Comparison of ENCODE assay signal across 1 cellular context in genomic region chr20:45971675-45972499, GRCh38.
TF ChIP-seq lines count a peak whose summit lies in the region.

Gene ZNF335, minus strand, starts transcription at chr20:45972203. Its CDS starts 793 bp downstream, at chr20:45971410.

TF ChIP-seq in HepG2, 621 proteins besides CTCF, POLR2A, EP300 and RAD21 (continued from another document and continues in another):
- peak; percentile 55 for TF ChIP-seq PRPF4 (IDR thresholded peaks at IDR 0.05; ENCODE audit: low read depth, low read length, poor library complexity, severe bottlenecking)
- no peak for TF ChIP-seq ZBTB4 (CRISPR knock-in tag; IDR thresholded peaks at IDR 0.05; ENCODE audit: borderline replicate concordance)
- peak; percentile 99 for TF ChIP-seq ZNF335 (CRISPR knock-in tag; IDR thresholded peaks at IDR 0.05)
- peak; percentile 68 for TF ChIP-seq ELF3 (CRISPR knock-in tag; IDR thresholded peaks at IDR 0.05)
- TF ChIP-seq PRDM10 (CRISPR knock-in tag; IDR thresholded peaks at IDR 0.05; ENCODE audit: low read depth), result peak; percentile 100
- peak; percentile 96 for TF ChIP-seq YY1 (IDR thresholded peaks at IDR 0.05; ENCODE audit: insufficient read depth, insufficient replicate concordance, low read depth, low read length)
- TF ChIP-seq PHF8 (CRISPR knock-in tag; IDR thresholded peaks at IDR 0.05), result peak; percentile 93
- TF ChIP-seq ZNF17 (CRISPR knock-in tag; IDR thresholded peaks at IDR 0.05), result peak; percentile 21; the same call in 1 of the 2 replicates
- TF ChIP-seq ZFP37 (CRISPR knock-in tag; IDR thresholded peaks at IDR 0.05; ENCODE audit: borderline replicate concordance), result peak; percentile 80; the same call in 1 of the 2 replicates
- peak; percentile 65 for TF ChIP-seq GATA4 (IDR thresholded peaks at IDR 0.05; ENCODE audit: borderline replicate concordance, low read depth)
- TF ChIP-seq, protein P1, sequence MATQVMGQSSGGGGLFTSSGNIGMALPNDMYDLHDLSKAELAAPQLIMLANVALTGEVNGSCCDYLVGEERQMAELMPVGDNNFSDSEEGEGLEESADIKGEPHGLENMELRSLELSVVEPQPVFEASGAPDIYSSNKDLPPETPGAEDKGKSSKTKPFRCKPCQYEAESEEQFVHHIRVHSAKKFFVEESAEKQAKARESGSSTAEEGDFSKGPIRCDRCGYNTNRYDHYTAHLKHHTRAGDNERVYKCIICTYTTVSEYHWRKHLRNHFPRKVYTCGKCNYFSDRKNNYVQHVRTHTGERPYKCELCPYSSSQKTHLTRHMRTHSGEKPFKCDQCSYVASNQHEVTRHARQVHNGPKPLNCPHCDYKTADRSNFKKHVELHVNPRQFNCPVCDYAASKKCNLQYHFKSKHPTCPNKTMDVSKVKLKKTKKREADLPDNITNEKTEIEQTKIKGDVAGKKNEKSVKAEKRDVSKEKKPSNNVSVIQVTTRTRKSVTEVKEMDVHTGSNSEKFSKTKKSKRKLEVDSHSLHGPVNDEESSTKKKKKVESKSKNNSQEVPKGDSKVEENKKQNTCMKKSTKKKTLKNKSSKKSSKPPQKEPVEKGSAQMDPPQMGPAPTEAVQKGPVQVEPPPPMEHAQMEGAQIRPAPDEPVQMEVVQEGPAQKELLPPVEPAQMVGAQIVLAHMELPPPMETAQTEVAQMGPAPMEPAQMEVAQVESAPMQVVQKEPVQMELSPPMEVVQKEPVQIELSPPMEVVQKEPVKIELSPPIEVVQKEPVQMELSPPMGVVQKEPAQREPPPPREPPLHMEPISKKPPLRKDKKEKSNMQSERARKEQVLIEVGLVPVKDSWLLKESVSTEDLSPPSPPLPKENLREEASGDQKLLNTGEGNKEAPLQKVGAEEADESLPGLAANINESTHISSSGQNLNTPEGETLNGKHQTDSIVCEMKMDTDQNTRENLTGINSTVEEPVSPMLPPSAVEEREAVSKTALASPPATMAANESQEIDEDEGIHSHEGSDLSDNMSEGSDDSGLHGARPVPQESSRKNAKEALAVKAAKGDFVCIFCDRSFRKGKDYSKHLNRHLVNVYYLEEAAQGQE (IDR thresholded peaks at IDR 0.05; ENCODE audit: borderline replicate concordance in 1 of 2, low read depth in 1 of 2, low read length in 2 of 2), result peak in 1 of 2 experiments; percentile 27; a peak in 1 of 4 replicates
- TF ChIP-seq ZFP36 (IDR thresholded peaks at IDR 0.05; ENCODE audit: borderline replicate concordance, low read depth, low read length, partially characterized antibody), result no peak
- TF ChIP-seq, protein P2, sequence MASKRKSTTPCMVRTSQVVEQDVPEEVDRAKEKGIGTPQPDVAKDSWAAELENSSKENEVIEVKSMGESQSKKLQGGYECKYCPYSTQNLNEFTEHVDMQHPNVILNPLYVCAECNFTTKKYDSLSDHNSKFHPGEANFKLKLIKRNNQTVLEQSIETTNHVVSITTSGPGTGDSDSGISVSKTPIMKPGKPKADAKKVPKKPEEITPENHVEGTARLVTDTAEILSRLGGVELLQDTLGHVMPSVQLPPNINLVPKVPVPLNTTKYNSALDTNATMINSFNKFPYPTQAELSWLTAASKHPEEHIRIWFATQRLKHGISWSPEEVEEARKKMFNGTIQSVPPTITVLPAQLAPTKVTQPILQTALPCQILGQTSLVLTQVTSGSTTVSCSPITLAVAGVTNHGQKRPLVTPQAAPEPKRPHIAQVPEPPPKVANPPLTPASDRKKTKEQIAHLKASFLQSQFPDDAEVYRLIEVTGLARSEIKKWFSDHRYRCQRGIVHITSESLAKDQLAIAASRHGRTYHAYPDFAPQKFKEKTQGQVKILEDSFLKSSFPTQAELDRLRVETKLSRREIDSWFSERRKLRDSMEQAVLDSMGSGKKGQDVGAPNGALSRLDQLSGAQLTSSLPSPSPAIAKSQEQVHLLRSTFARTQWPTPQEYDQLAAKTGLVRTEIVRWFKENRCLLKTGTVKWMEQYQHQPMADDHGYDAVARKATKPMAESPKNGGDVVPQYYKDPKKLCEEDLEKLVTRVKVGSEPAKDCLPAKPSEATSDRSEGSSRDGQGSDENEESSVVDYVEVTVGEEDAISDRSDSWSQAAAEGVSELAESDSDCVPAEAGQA (IDR thresholded peaks at IDR 0.05; ENCODE audit: low read depth), result peak; percentile 94
- TF ChIP-seq, protein P2 (CRISPR knock-in tag; IDR thresholded peaks at IDR 0.05; ENCODE audit: borderline replicate concordance), result peak; percentile 66
- TF ChIP-seq, protein P3, sequence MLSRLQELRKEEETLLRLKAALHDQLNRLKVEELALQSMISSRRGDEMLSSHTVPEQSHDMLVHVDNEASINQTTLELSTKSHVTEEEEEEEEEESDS (CRISPR knock-in tag; IDR thresholded peaks at IDR 0.05; ENCODE audit: borderline replicate concordance), result peak; percentile 89; the same call in 1 of the 2 replicates
- no peak; the same call in 1 of the 2 replicates for TF ChIP-seq ATM (IDR thresholded peaks at IDR 0.05; ENCODE audit: borderline replicate concordance)
- peak; percentile 83 for TF ChIP-seq MXI1 (IDR thresholded peaks at IDR 0.05; ENCODE audit: borderline replicate concordance, low read depth, low read length)
- 0 out of 2 replicates have a peak, but pooled peaks have one; percentile 6 for TF ChIP-seq NFE2L1 (CRISPR knock-in tag; IDR thresholded peaks at IDR 0.05; ENCODE audit: borderline replicate concordance)
- TF ChIP-seq, protein P4, sequence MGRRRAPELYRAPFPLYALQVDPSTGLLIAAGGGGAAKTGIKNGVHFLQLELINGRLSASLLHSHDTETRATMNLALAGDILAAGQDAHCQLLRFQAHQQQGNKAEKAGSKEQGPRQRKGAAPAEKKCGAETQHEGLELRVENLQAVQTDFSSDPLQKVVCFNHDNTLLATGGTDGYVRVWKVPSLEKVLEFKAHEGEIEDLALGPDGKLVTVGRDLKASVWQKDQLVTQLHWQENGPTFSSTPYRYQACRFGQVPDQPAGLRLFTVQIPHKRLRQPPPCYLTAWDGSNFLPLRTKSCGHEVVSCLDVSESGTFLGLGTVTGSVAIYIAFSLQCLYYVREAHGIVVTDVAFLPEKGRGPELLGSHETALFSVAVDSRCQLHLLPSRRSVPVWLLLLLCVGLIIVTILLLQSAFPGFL (CRISPR knock-in tag; IDR thresholded peaks at IDR 0.05), result peak; percentile 75
- peak; percentile 74; the same call in 1 of the 2 replicates for TF ChIP-seq ZHX1 (CRISPR knock-in tag; IDR thresholded peaks at IDR 0.05; ENCODE audit: low read depth)
- peak; percentile 34; the same call in 1 of the 2 replicates for TF ChIP-seq SNAI1 (CRISPR knock-in tag; IDR thresholded peaks at IDR 0.05; ENCODE audit: borderline replicate concordance)
- peak; percentile 94 for TF ChIP-seq MAF1 (CRISPR knock-in tag; IDR thresholded peaks at IDR 0.05; ENCODE audit: borderline replicate concordance)
- peak; percentile 72; the same call in 1 of the 2 replicates for TF ChIP-seq MIER3 (CRISPR knock-in tag; IDR thresholded peaks at IDR 0.05; ENCODE audit: borderline replicate concordance)
- TF ChIP-seq ZNF451 (CRISPR knock-in tag; IDR thresholded peaks at IDR 0.05), result peak; percentile 52; the same call in 1 of the 2 replicates
- 0 out of 2 replicates have a peak, but pooled peaks have one; percentile 11 for TF ChIP-seq ZNF10 (CRISPR knock-in tag; IDR thresholded peaks at IDR 0.05; ENCODE audit: borderline replicate concordance, low read depth)
- 0 out of 2 replicates have a peak, but pooled peaks have one; percentile 1 for TF ChIP-seq KAT2B (IDR thresholded peaks at IDR 0.05; ENCODE audit: borderline replicate concordance, low read depth, low read length)
- peak; percentile 75 for TF ChIP-seq ZNF746 (CRISPR knock-in tag; IDR thresholded peaks at IDR 0.05)
- peak; percentile 81 for TF ChIP-seq AHR (CRISPR knock-in tag; IDR thresholded peaks at IDR 0.05)
- TF ChIP-seq HOXD1 (CRISPR knock-in tag; IDR thresholded peaks at IDR 0.05), result peak; percentile 91
- TF ChIP-seq ZZZ3 (CRISPR knock-in tag; IDR thresholded peaks at IDR 0.05; ENCODE audit: borderline replicate concordance), result peak; percentile 95
- TF ChIP-seq GLI4 (CRISPR knock-in tag; IDR thresholded peaks at IDR 0.05; ENCODE audit: borderline replicate concordance), result no peak; the same call in 1 of the 2 replicates
- no peak for TF ChIP-seq ZNF251 (CRISPR knock-in tag; IDR thresholded peaks at IDR 0.05)
- peak; percentile 72; the same call in 1 of the 2 replicates for TF ChIP-seq TBX3 (IDR thresholded peaks at IDR 0.05; ENCODE audit: borderline replicate concordance)
